Comparison of ENCODE assay signal across 1 cellular context in the genomic region with DNA sequence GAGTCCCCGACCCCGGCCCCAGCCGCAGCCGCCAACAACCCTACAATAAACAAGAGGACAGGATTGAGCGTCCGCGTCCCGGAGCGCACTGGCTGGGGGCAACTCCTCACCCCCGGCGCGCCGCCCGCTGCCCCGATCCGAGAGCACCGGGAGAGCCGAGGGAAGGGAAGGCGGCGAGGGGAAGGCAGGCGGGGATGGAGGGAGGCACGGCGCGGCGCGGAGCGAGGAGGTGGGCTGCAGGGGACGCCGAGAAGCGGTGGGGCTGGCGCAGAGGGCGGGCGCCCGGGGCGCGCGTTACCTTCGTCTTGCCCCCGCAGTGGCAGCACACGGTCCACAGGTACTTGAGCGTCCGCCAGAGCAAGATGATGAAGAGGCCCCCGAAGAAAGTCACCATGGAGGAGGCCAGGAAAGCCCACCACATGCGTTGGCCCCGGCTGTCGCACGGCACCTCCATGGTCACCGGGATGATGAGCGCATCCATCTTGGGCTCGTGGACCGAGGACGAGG.
TF ChIP-seq lines count a peak whose summit lies in the region.

No MANE protein-coding gene starts in this region.

TF ChIP-seq in H1, 55 proteins besides CTCF, POLR2A, EP300 and RAD21 (continued from another document):
- TF ChIP-seq ATF2 (IDR thresholded peaks at IDR 0.05; ENCODE audit: low read length) = no peak
- no peak for TF ChIP-seq CBX8 (IDR thresholded peaks at IDR 0.05; ENCODE audit: borderline replicate concordance, low read depth, low read length)
- peak; percentile 54; the same call in 1 of the 2 replicates for TF ChIP-seq MAX (IDR thresholded peaks at IDR 0.05)
- peak; percentile 96 for TF ChIP-seq KDM4A (IDR thresholded peaks at IDR 0.05; ENCODE audit: low read depth, low read length, severe bottlenecking)
- peak; percentile 65 for TF ChIP-seq RBBP5 (IDR thresholded peaks at IDR 0.05; ENCODE audit: borderline replicate concordance, low read depth, low read length)
- TF ChIP-seq, protein P1, sequence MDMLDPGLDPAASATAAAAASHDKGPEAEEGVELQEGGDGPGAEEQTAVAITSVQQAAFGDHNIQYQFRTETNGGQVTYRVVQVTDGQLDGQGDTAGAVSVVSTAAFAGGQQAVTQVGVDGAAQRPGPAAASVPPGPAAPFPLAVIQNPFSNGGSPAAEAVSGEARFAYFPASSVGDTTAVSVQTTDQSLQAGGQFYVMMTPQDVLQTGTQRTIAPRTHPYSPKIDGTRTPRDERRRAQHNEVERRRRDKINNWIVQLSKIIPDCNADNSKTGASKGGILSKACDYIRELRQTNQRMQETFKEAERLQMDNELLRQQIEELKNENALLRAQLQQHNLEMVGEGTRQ (IDR thresholded peaks at IDR 0.05; ENCODE audit: low read length) = no peak
- no peak for TF ChIP-seq E2F6 (IDR thresholded peaks at IDR 0.05)
- no peak for TF ChIP-seq POLR2AphosphoS5 (IDR thresholded peaks at IDR 0.05; ENCODE audit: low read depth, low read length)
